13 cellular contexts compared by ENCODE assay signal in the genomic region with DNA sequence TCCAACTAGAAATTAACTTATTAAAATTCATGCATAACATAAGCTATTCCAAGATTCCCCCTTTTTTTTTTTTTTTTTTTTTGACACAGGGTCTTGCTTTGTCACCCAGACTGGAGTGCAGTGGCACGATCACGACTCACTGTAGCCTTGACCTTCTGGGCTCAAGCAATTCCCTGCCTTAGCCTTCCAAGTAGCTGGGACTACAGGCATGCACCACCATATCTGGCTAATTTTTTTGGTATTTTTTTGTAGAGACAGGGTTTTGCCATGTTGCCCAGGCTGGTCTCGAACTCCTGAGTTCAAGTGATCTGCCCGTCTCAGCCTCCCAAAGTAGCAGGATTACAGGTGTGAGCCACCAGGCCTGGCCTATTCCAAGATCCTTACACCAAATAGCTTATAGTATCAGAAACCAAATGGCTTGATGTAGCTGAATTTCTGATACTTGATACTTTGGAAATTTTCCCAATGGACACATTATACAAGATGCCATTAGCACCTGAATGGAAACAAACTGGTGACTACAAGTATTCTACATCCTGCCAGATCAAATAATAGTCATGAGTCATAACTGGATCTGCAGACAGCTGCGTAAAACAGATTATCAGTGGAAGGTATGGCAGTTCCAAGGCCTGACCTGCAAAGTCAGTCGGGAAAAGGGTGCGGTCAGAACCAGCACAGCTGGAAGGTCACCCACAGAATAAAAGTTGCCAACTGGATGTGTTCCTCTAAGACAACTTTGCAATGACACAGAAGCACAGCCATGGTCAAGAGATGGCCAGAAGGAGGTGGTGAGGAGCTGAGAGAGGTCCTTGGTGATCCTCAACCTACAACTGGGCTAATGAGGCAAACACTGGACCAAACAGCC. TPM values are rescaled to one million over a fixed set of nuclear protein-coding genes. Genes with fewer than 3 reads are reported as not detected.
A peak's percentile ranks its signal among the peaks of the same experiment; 100 is the strongest.
DNase-seq lines count a peak whose midpoint lies in the region; ATAC-seq, FAIRE-seq and TF ChIP-seq lines count a peak whose summit lies in the region.
"Had no signal": no experiment of that assay in that cellular context is flagged by ENCODE, and none has a peak within 500 bp of the region (broad histone marks: within the 10 kb centered on the region; RNA-seq: fewer than 3 reads in every experiment).

No MANE protein-coding gene starts in this region.

- in situ Hi-C loops in KBM-7 (cut with MboI; ENCODE audit: low pct_unique_long_range_greater_than_20kb, low sequenced_read_pairs), result no loop called here

- H3K9me3 ChIP-seq in heart left ventricle (no peaks in the 10 kb centered on the region), right atrium auricular region (no peaks in the 10 kb centered on the region)

- TF ChIP-seq CTCF in heart left ventricle (IDR thresholded peaks at IDR 0.05) (no peak), right atrium auricular region (IDR thresholded peaks at IDR 0.05) (no peak)

- H3K36me3 ChIP-seq in heart left ventricle (no peaks in the 10 kb centered on the region), right atrium auricular region (no peaks in the 10 kb centered on the region)

- no peak for DNase-seq in heart left ventricle
- no peak for DNase-seq in right atrium auricular region (ENCODE audit: low spot score)
- DNase-seq in RCC 7860 (ENCODE audit: low spot score), result peak; percentile 49
- DNase-seq in NOMO-1 treated with dmso at 0.1 percent for 144 hours (lab: John Stamatoyannopoulos, UW; ENCODE audit: unreplicated experiment), result no peak
- no peak for DNase-seq in KBM-7
- no peak for DNase-seq in cerebellum (ENCODE audit: low spot score)
- no peak for DNase-seq in stimulated activated CD4-positive, alpha-beta T cell treated with anti-CD3 and anti-CD28 coated beads, Interleukin-4, amount 100 ng/mL, for 24 hours
- DNase-seq: activated B cell treated with CpG ODN at 0.5 μM for 24 hours; AML-193; naive thymus-derived CD4-positive, alpha-beta T cell; NCI-H446 had no signal

- 81 to 90% (median 82%) methylated on average over 7 of the region's 7 CpGs for WGBS in heart left ventricle, 4 donors

- FAIRE-seq in RCC 7860 (lab: Jason Lieb, UNC), result no peak
- FAIRE-seq: frontal cortex had no signal

- H3K4me3 ChIP-seq in heart left ventricle, result no peak overlapping the region
- no peak overlapping the region for H3K4me3 ChIP-seq in right atrium auricular region

- intact Hi-C loops in heart left ventricle (cut with DNase I), result loop anchor here in 1 of 10 donors (5.0 kb wide), 1 partner anchor 33 kb away; a partner anchor contains a TSS

- H3K27me3 ChIP-seq in heart left ventricle, result no peaks in the 10 kb centered on the region
- no peaks in the 10 kb centered on the region for H3K27me3 ChIP-seq in right atrium auricular region

- ATAC-seq in heart left ventricle (peak in 3 of 4 donors; percentile 32 to 84 (median 71)), esophagus mucosa (peak; percentile 93)
- ATAC-seq: naive thymus-derived CD4-positive, alpha-beta T cell had no signal

- TF ChIP-seq POLR2A in heart left ventricle (IDR thresholded peaks at IDR 0.05), result no peak

- H3K4me1 ChIP-seq in heart left ventricle, result peaks cover 0 to 4% (median under 1%) of the 10 kb centered on the region in 12 donors
- no peaks in the 10 kb centered on the region for H3K4me1 ChIP-seq in right atrium auricular region

- H3K27ac ChIP-seq in heart left ventricle, result no peak overlapping the region
- no peak overlapping the region for H3K27ac ChIP-seq in right atrium auricular region

RNA-seq across cellular contexts. Expression of a gene that starts 14.5 kb away (rescaled TPM):
- 10 to 100 TPM; 31.5 to 80.1 (median 49.3) TPM for total RNA-seq in heart left ventricle
- polyA plus RNA-seq in heart left ventricle, result 100 to 1,000 TPM in 1 of 2 donors, 10 to 100 TPM in 1; 46.4 to 112 TPM
- total RNA-seq in right atrium auricular region, result 10 to 100 TPM; 28.8 to 55.9 TPM
- 44.4 TPM for total RNA-seq in esophagus mucosa
- total RNA-seq in cerebellum, result 9.7 TPM

RNA-seq across cellular contexts. Expression of a gene that starts 14.8 kb away (rescaled TPM):
- total RNA-seq in heart left ventricle, result 10 to 100 TPM; 21.3 to 39.0 (median 28.3) TPM
- 10 to 100 TPM; 12.2 to 16.8 TPM for polyA plus RNA-seq in heart left ventricle
- 10 to 100 TPM; 30.4 to 31.1 TPM for total RNA-seq in right atrium auricular region
- 53.6 TPM for total RNA-seq in esophagus mucosa
- 36.8 TPM for total RNA-seq in cerebellum

RNA-seq across cellular contexts. Expression of a gene that starts 35.1 kb away (rescaled TPM):
- total RNA-seq in heart left ventricle (10 to 100 TPM; 11.0 to 28.2 (median 16.7) TPM), right atrium auricular region (10 to 100 TPM; 18.2 to 25.7 TPM), esophagus mucosa (7.3 TPM), cerebellum (13.8 TPM)
- polyA plus RNA-seq in heart left ventricle, result 10 to 100 TPM in 1 of 2 donors, 1 to 10 TPM in 1; 8.6 to 15.3 TPM

RNA-seq across cellular contexts. Expression of a gene that starts 46.4 kb away (rescaled TPM):
- total RNA-seq in heart left ventricle, result 1 to 10 TPM in 7 of 9 donors, under 1 TPM in 2; 0.71 to 4.1 (median 2.0) TPM
- 1 to 10 TPM; 2.1 to 2.9 TPM for polyA plus RNA-seq in heart left ventricle
- total RNA-seq in right atrium auricular region, result 1 to 10 TPM; 1.2 to 1.6 TPM
- total RNA-seq in esophagus mucosa, result 2.9 TPM
- 6.2 TPM for total RNA-seq in cerebellum

RNA-seq across cellular contexts. Expression of a gene that starts 52.8 kb away (rescaled TPM):
- total RNA-seq in heart left ventricle (10 to 100 TPM; 17.8 to 25.9 (median 23.6) TPM), right atrium auricular region (10 to 100 TPM; 14.5 to 26.5 TPM), esophagus mucosa (49.6 TPM), cerebellum (5.0 TPM)
- polyA plus RNA-seq in heart left ventricle, result 10 to 100 TPM; 19.5 to 19.9 TPM
- polyA plus RNA-seq: naive thymus-derived CD4-positive, alpha-beta T cell had no signal
